In genomic region chr13:112069063-112069726, GRCh38 we compare ENCODE assay signal across 16 cellular contexts. TPM values are rescaled to one million over a fixed set of nuclear protein-coding genes. Genes with fewer than 3 reads are reported as not detected.
DNase-seq lines count a peak whose midpoint lies in the region; ATAC-seq and TF ChIP-seq lines count a peak whose summit lies in the region.
"Had no signal": no experiment of that assay in that cellular context is flagged by ENCODE, and none has a peak within 500 bp of the region (broad histone marks: within the 10 kb centered on the region; RNA-seq: fewer than 3 reads in every experiment).

No MANE protein-coding gene starts in this region.

- peaks cover 2% of the 10 kb centered on the region for H3K79me1 ChIP-seq in neuronal stem cell (ENCODE audit: low read depth, low read length)

- CTCF ChIA-PET in PC-9 (lab: Charles Lee) = no interaction called here

- intact Hi-C loops in dorsolateral prefrontal cortex (cut with DNase I) = loop anchor here in 1 of 2 donors (10.0 kb wide), 1 partner anchor 94 kb away; no protein-coding TSS in a partner anchor
- intact Hi-C loops in PC-9 (cut with micrococcal nuclease; ENCODE audit: unreplicated experiment) = no loop called here

- H3K4me2 ChIP-seq in neuronal stem cell (ENCODE audit: insufficient read depth, low read length, poor library complexity, severe bottlenecking) (peak overlapping the region; percentile 65), PC-9 (no peak overlapping the region)

- POLR2A ChIA-PET in PC-9 (lab: Charles Lee; ENCODE audit: unreplicated experiment) = no interaction called here

- no peaks in the 10 kb centered on the region for H3K79me2 ChIP-seq in PC-9 (ENCODE audit: low read depth)

- no peaks in the 10 kb centered on the region for H3F3A ChIP-seq in PC-9 (ENCODE audit: insufficient read depth, low read depth)

- peak overlapping the region in 41 of 59 donors; percentile 0 to 78 (median 48) for H3K27ac ChIP-seq in dorsolateral prefrontal cortex
- H3K27ac ChIP-seq in neuronal stem cell (replicated peaks; ENCODE audit: low read length) = no peak overlapping the region
- H3K27ac ChIP-seq in PC-9 = no peak overlapping the region
- H3K27ac ChIP-seq: brain microvascular endothelial cell, right lobe of liver, tibial artery had no signal

- TF ChIP-seq POLR2A in GM18505 (IDR thresholded peaks at IDR 0.05; ENCODE audit: borderline replicate concordance, extremely low read depth, insufficient read depth, insufficient read length) = no peak

- no peak overlapping the region for H3K18ac ChIP-seq in neuronal stem cell (ENCODE audit: low read length)

- no peak for ATAC-seq in GM18505 (IDR thresholded peaks at IDR 0.05; ENCODE audit: unreplicated experiment)
- ATAC-seq: right lobe of liver had no signal

- no peaks in the 10 kb centered on the region for H3K9me2 ChIP-seq in PC-9 (ENCODE audit: insufficient read depth)

- BruUV-seq in PC-9 (replicated peaks; lab: Mats Ljungman, UMichigan) = no TSS peak

- no peaks in the 10 kb centered on the region for H3K9me3 ChIP-seq in neuronal stem cell (replicated peaks in 1 of 2; ENCODE audit: control insufficient read depth in 2 of 2, insufficient read depth in 1 of 2, low read depth in 1 of 2, low read length in 2 of 2)
- no peaks in the 10 kb centered on the region for H3K9me3 ChIP-seq in PC-9 (ENCODE audit: insufficient read depth, low read depth)
- H3K9me3 ChIP-seq: right lobe of liver, tibial artery had no signal

- H2BK15ac ChIP-seq in neuronal stem cell (ENCODE audit: low read length) = no peak overlapping the region

- H3K14ac ChIP-seq in neuronal stem cell (ENCODE audit: low read length) = no peak overlapping the region

- H3K27me3 ChIP-seq in dorsolateral prefrontal cortex (peaks cover 3 to 95% (median 83%) of the 10 kb centered on the region in 45 donors), neuronal stem cell (ENCODE audit: control insufficient read depth in 3 of 3, insufficient read depth in 3 of 3, low read depth in 1 of 3, low read length in 3 of 3) (peaks cover 0 to 45% (median 3%) of the 10 kb centered on the region in 3 experiments), PC-9 (ENCODE audit: insufficient read depth, low read depth) (peaks cover 27% of the 10 kb centered on the region)

- H3K36me3 ChIP-seq in neuronal stem cell (replicated peaks in 1 of 2; ENCODE audit: control insufficient read depth in 2 of 2, insufficient read depth in 2 of 2, low read length in 2 of 2) (peaks cover 2 to 34% of the 10 kb centered on the region in 2 donors), PC-9 (ENCODE audit: low read depth) (no peaks in the 10 kb centered on the region)
- H3K36me3 ChIP-seq: brain microvascular endothelial cell, right lobe of liver, tibial artery had no signal

- H2BK120ac ChIP-seq in neuronal stem cell (ENCODE audit: low read depth, low read length) = no peak overlapping the region

- H2AFZ ChIP-seq in neuronal stem cell (ENCODE audit: low read length) (no peak overlapping the region), PC-9 (no peak overlapping the region)

- TF ChIP-seq CTCF in dorsolateral prefrontal cortex (IDR thresholded peaks at IDR 0.05 in 54 of 56, conservative IDR thresholded peaks at IDR 0.05 in 2 of 56; ENCODE audit: low read depth in 1 of 56, partially characterized antibody in 56 of 56) (no peak), PC-9 (conservative IDR thresholded peaks at IDR 0.05) (no peak)

- H3K4ac ChIP-seq in neuronal stem cell (ENCODE audit: low read length) = no peak overlapping the region

- H3K4me1 ChIP-seq in neuronal stem cell (ENCODE audit: control insufficient read depth in 2 of 2, insufficient read depth in 1 of 2, low read depth in 1 of 2, low read length in 2 of 2) (peaks cover 14 to 22% of the 10 kb centered on the region in 2 donors), PC-9 (replicated peaks; ENCODE audit: insufficient read depth) (no peaks in the 10 kb centered on the region)
- H3K4me1 ChIP-seq: right lobe of liver had no signal

- no peaks in the 10 kb centered on the region for H4K20me1 ChIP-seq in PC-9 (ENCODE audit: insufficient read depth)

- no peak overlapping the region for H3K23ac ChIP-seq in neuronal stem cell (ENCODE audit: low read depth, low read length, poor library complexity)

- H3K4me3 ChIP-seq in dorsolateral prefrontal cortex (peak overlapping the region in 55 of 59 donors; percentile 5 to 61 (median 41)), neuronal stem cell (ENCODE audit: low read length in 2 of 2) (peak overlapping the region; percentile 89 to 95), PC-9 (no peak overlapping the region)
- H3K4me3 ChIP-seq: right lobe of liver, tibial artery had no signal

- H4K8ac ChIP-seq in neuronal stem cell (ENCODE audit: low read depth, low read length) = no peak overlapping the region

- no peak overlapping the region for H2BK12ac ChIP-seq in neuronal stem cell (ENCODE audit: low read length)

- no CpG with 5 or more reads among the region's 32 CpGs for WGBS in neuronal stem cell (ENCODE audit: extremely low coverage in 2 of 2, insufficient read length in 2 of 2, insufficient replicate concordance in 1 of 2), 2 donors

- H3K9ac ChIP-seq in neuronal stem cell (ENCODE audit: low read depth, low read length, poor library complexity) = no peak overlapping the region

- H2AK5ac ChIP-seq in neuronal stem cell (ENCODE audit: low read depth, low read length) = no peak overlapping the region

- DNase-seq in NCI-H345 (lab: John Stamatoyannopoulos, UW) (peak; percentile 49), NCI-H345 treated with DMSO at 0.1 percent for 48 hours (lab: John Stamatoyannopoulos, UW; ENCODE audit: unreplicated experiment) (no peak), NCI-H1105 treated with DMSO at 0.1 percent for 48 hours (lab: John Stamatoyannopoulos, UW) (peak; percentile 59), dorsolateral prefrontal cortex (no peak), neuronal stem cell (ENCODE audit: low spot score) (no peak), NAMALWA (ENCODE audit: low spot score) (no peak), PC-9 (no peak)
- DNase-seq: ACHN, brain microvascular endothelial cell, erythroblast, GF-D8, hypothalamus, NCI-H1694, right lobe of liver, tibial artery had no signal

- no peak overlapping the region for H2BK5ac ChIP-seq in neuronal stem cell (ENCODE audit: low read length)

- H4K91ac ChIP-seq in neuronal stem cell (ENCODE audit: low read depth, low read length, poor library complexity) = no peak overlapping the region

RNA-seq across cellular contexts. Expression of gene SOX1, which starts 2.2 kb away (rescaled TPM):
- total RNA-seq in dorsolateral prefrontal cortex (1 to 10 TPM; 1.9 to 8.0 (median 4.2) TPM), PC-9 (2021) (not detected in 2 replicates)
- polyA plus RNA-seq in neuronal stem cell (2013, experiment 1 of 2) = 12.8 TPM
- polyA plus RNA-seq in neuronal stem cell (2013, experiment 2 of 2) = 14.4 TPM
- total RNA-seq: right lobe of liver had no signal

Comparison
In these comparisons a context has a peak if more than half of its experiments do, and no peak if none do; other contexts are left out.
1. DNase-seq: peak in NCI-H345 (single experiment) and NCI-H1105 treated with DMSO at 0.1 percent for 48 hours (single experiment); none in NCI-H345 treated with DMSO at 0.1 percent for 48 hours (single experiment), dorsolateral prefrontal cortex (0 of 10), neuronal stem cell (single experiment), NAMALWA (single experiment) and PC-9 (0 of 2).
2. H3K27ac ChIP-seq: peak in dorsolateral prefrontal cortex (41 of 59); none in neuronal stem cell (single experiment) and PC-9 (single experiment).